Comparison of ENCODE assay signal across 9 cellular contexts in genomic region chr3:188006726-188007393, GRCh38.
DNase-seq lines count a peak whose midpoint lies in the region; TF ChIP-seq lines count a peak whose summit lies in the region.
"Had no signal": no experiment of that assay in that cellular context is flagged by ENCODE, and none has a peak within 500 bp of the region (broad histone marks: within the 10 kb centered on the region; RNA-seq: fewer than 3 reads in every experiment).

No MANE protein-coding gene starts in this region.

- H3K4me3 ChIP-seq in HEK293 (ENCODE audit: low read depth, low read length) (no peak overlapping the region), OCI-LY1 (ENCODE audit: low read depth, low read length, poor library complexity, severe bottlenecking) (no peak overlapping the region), SJCRH30 (no peak overlapping the region)
- H3K4me3 ChIP-seq: colonic mucosa, lung had no signal

- no peaks in the 10 kb centered on the region for H3K36me3 ChIP-seq in HEK293 (ENCODE audit: control insufficient read depth in 2 of 2, insufficient read depth in 1 of 2, low read length in 2 of 2)
- H3K36me3 ChIP-seq in OCI-LY1 (ENCODE audit: insufficient read depth, low read length) = no peaks in the 10 kb centered on the region
- no peaks in the 10 kb centered on the region for H3K36me3 ChIP-seq in SJCRH30
- H3K36me3 ChIP-seq: colonic mucosa had no signal

- peak overlapping the region; percentile 27; the same call in 1 of the 2 replicates for H3K9ac ChIP-seq in OCI-LY1 (ENCODE audit: low read length)

- H3K4me2 ChIP-seq in OCI-LY1 (ENCODE audit: low read length) = peak overlapping the region; percentile 19; the same call in 1 of the 2 replicates

- no peaks in the 10 kb centered on the region for H3F3A ChIP-seq in OCI-LY1 (ENCODE audit: insufficient read depth, low read length)

- H3K27ac ChIP-seq in HEK293 (ENCODE audit: extremely low read depth, low read depth, low read length) (no peak overlapping the region), OCI-LY1 (ENCODE audit: low read depth, low read length, poor library complexity, severe bottlenecking) (peak overlapping the region; percentile 59), SJCRH30 (no peak overlapping the region)
- H3K27ac ChIP-seq: colonic mucosa had no signal

- peak; percentile 55 for DNase-seq in glomerular endothelial cell (ENCODE audit: extremely low read depth, low read depth, low spot score)
- DNase-seq in pulmonary artery endothelial cell (ENCODE audit: low read depth, low spot score) = peak; percentile 76
- DNase-seq in NCI-H748 treated with DMSO at 0.1 percent for 48 hours (lab: John Stamatoyannopoulos, UW) = no peak
- no peak for DNase-seq in HUDEP-2 (lab: John Stamatoyannopoulos, UW; ENCODE audit: unreplicated experiment in 76 of 76)
- DNase-seq in SJCRH30 = no peak
- DNase-seq: colonic mucosa had no signal

- H2AFZ ChIP-seq in OCI-LY1 (ENCODE audit: low read length) = no peak overlapping the region

- no peaks in the 10 kb centered on the region for H4K20me1 ChIP-seq in OCI-LY1 (ENCODE audit: insufficient read depth, low read length)

- POLR2A ChIA-PET in HEK293 (lab: Yijun Ruan, JAX) = no interaction called here

- no peaks in the 10 kb centered on the region for H3K9me3 ChIP-seq in HEK293 (ENCODE audit: control insufficient read depth, insufficient read depth, low read depth, low read length)
- H3K9me3 ChIP-seq in OCI-LY1 (ENCODE audit: low read length) = no peaks in the 10 kb centered on the region
- no peaks in the 10 kb centered on the region for H3K9me3 ChIP-seq in SJCRH30 (replicated peaks)
- H3K9me3 ChIP-seq: colonic mucosa had no signal

- H3K27me3 ChIP-seq in OCI-LY1 (ENCODE audit: insufficient read depth, low read length) = no peaks in the 10 kb centered on the region
- no peaks in the 10 kb centered on the region for H3K27me3 ChIP-seq in SJCRH30
- H3K27me3 ChIP-seq: colonic mucosa had no signal

- no peaks in the 10 kb centered on the region for H3K9me2 ChIP-seq in OCI-LY1 (ENCODE audit: low read depth, low read length)

- H3K4me1 ChIP-seq in HEK293 (ENCODE audit: control insufficient read depth, insufficient read depth, low read length) (no peaks in the 10 kb centered on the region), OCI-LY1 (ENCODE audit: insufficient read depth, low read length, severe bottlenecking) (peaks cover 43% of the 10 kb centered on the region), SJCRH30 (no peaks in the 10 kb centered on the region)

- no peaks in the 10 kb centered on the region for H3K79me2 ChIP-seq in OCI-LY1 (ENCODE audit: insufficient read depth, low read length)

- no peak for TF ChIP-seq CTCF in HEK293 (tag by site-specific recombination; IDR thresholded peaks at IDR 0.05)
- TF ChIP-seq CTCF in OCI-LY1 (IDR thresholded peaks at IDR 0.05; ENCODE audit: low read length) = no peak

- CTCF ChIA-PET in HEK293 (lab: Yijun Ruan, JAX) = interaction anchor here (0.8 to 0.9 kb wide), 2 partner anchors 11 to 949 kb away, joined by 3 to 4 read pairs; no protein-coding TSS in a partner anchor

TF ChIP-seq in HEK293, 187 proteins besides CTCF, POLR2A, EP300 and RAD21:
- TF ChIP-seq ZNF600 (tag by site-specific recombination; IDR thresholded peaks at IDR 0.05) = 0 out of 2 replicates have a peak, but pooled peaks have one; percentile 48
- no peak for TF ChIP-seq ZNF391 (tag by site-specific recombination; IDR thresholded peaks at IDR 0.05; ENCODE audit: borderline replicate concordance, low read depth)
TF ChIP-seq in HEK293: peak in this region for 1.

Comparison
In these comparisons a context has a peak if more than half of its experiments do, and no peak if none do; other contexts are left out.
1. DNase-seq: peak in glomerular endothelial cell (single experiment) and pulmonary artery endothelial cell (single experiment); none in NCI-H748 treated with DMSO at 0.1 percent for 48 hours (single experiment), HUDEP-2 (0 of 76) and SJCRH30 (0 of 2).